10 cellular contexts compared by ENCODE assay signal in the genomic region with DNA sequence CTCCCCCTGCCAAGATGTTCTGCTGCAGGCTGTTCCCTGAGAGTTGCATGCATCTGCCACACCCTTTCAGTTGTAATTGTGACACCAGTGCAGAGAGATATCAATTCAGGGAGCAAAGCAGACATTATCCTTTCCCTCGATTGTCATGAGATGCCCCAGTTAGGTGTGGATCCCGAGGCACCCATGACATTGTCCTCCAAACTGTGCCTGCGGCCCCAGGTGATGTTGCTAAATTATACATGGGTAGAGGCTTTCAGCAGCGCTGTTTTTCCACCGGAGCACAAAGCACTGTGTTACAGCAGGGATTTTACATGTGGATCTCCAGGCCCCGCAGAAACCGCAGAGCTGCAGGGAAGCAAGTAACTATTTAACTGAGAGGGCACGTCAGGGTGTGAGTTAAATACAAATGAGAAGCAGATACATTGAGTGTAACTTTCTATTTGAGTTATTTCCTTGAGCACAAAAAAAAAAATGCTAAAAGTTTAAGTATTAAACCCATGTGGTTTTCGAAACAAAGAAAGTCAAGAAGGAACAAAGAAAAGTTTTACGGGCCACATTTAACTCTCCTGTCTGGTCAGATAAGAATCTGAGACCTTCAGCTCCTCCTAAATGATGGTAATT.
DNase-seq lines count a peak whose midpoint lies in the region; ATAC-seq and TF ChIP-seq lines count a peak whose summit lies in the region.
"Had no signal": no experiment of that assay in that cellular context is flagged by ENCODE, and none has a peak within 500 bp of the region (broad histone marks: within the 10 kb centered on the region; RNA-seq: fewer than 3 reads in every experiment).

No MANE protein-coding gene starts in this region.

- no peak for TF ChIP-seq POLR2A in suprapubic skin (IDR thresholded peaks at IDR 0.05)
- no peak for TF ChIP-seq POLR2A in adrenal gland (IDR thresholded peaks at IDR 0.05)
- TF ChIP-seq POLR2A in gastroesophageal sphincter (IDR thresholded peaks at IDR 0.05): no peak

- H3K79me2 ChIP-seq in smooth muscle cell (ENCODE audit: low read depth): no peaks in the 10 kb centered on the region

- H3K27ac ChIP-seq in suprapubic skin (no peak overlapping the region), adrenal gland (no peak overlapping the region), smooth muscle cell (ENCODE audit: low read depth) (no peak overlapping the region), gastroesophageal sphincter (no peak overlapping the region)

- TF ChIP-seq CTCF in GM13977 (IDR thresholded peaks at IDR 0.05; ENCODE audit: extremely low read depth, insufficient read depth, missing control alignments) (no peak), suprapubic skin (IDR thresholded peaks at IDR 0.05) (no peak), adrenal gland (IDR thresholded peaks at IDR 0.05) (no peak), smooth muscle cell (IDR thresholded peaks at IDR 0.05; ENCODE audit: borderline replicate concordance, insufficient read depth, poor library complexity, severe bottlenecking) (no peak), gastroesophageal sphincter (IDR thresholded peaks at IDR 0.05) (no peak)

- peaks cover 2% of the 10 kb centered on the region for H3K27me3 ChIP-seq in suprapubic skin
- peaks cover 8% of the 10 kb centered on the region for H3K27me3 ChIP-seq in adrenal gland
- H3K27me3 ChIP-seq in smooth muscle cell (ENCODE audit: low read depth): peaks cover 3% of the 10 kb centered on the region
- peaks cover 4% of the 10 kb centered on the region for H3K27me3 ChIP-seq in gastroesophageal sphincter

- intact Hi-C loops in adrenal gland (cut with DNase I): no loop called here

- no peak overlapping the region for H3K9ac ChIP-seq in smooth muscle cell (ENCODE audit: low read depth)

- H3K4me1 ChIP-seq in suprapubic skin (peaks cover 12% of the 10 kb centered on the region), adrenal gland (replicated peaks in 1 of 2) (no peaks in the 10 kb centered on the region), smooth muscle cell (ENCODE audit: low read depth) (no peaks in the 10 kb centered on the region), gastroesophageal sphincter (no peaks in the 10 kb centered on the region)

- no peaks in the 10 kb centered on the region for H3F3A ChIP-seq in smooth muscle cell (ENCODE audit: low read depth)

- WGBS in suprapubic skin: 40% methylated on average over 9 of the region's 10 CpGs
- WGBS in adrenal gland, 4 donors: 80 to 87% (median 83%) methylated on average over 8 to 10 of the region's 10 CpGs
- WGBS in smooth muscle cell (ENCODE audit: low lambda C conversion rate): 58% methylated on average over 10 of the region's 10 CpGs
- 81 to 83% methylated on average over 3 to 8 of the region's 10 CpGs for WGBS in gastroesophageal sphincter (ENCODE audit: low coverage in 1 of 2), 2 donors

- H3K4me3 ChIP-seq in suprapubic skin (no peak overlapping the region), adrenal gland (no peak overlapping the region), smooth muscle cell (no peak overlapping the region), gastroesophageal sphincter (no peak overlapping the region)

- H3K9me3 ChIP-seq in suprapubic skin: no peaks in the 10 kb centered on the region
- H3K9me3 ChIP-seq in adrenal gland (replicated peaks in 1 of 3): no peaks in the 10 kb centered on the region
- no peaks in the 10 kb centered on the region for H3K9me3 ChIP-seq in smooth muscle cell (replicated peaks; ENCODE audit: low read depth)
- peaks cover 0 to 7% (median 0%) of the 10 kb centered on the region in 3 donors for H3K9me3 ChIP-seq in gastroesophageal sphincter

- no peaks in the 10 kb centered on the region for H4K20me1 ChIP-seq in smooth muscle cell (ENCODE audit: low read depth)

- TF ChIP-seq EP300 in suprapubic skin (IDR thresholded peaks at IDR 0.05): no peak
- TF ChIP-seq EP300 in gastroesophageal sphincter (IDR thresholded peaks at IDR 0.05): no peak

- H3K4me2 ChIP-seq in smooth muscle cell: no peak overlapping the region

- H2AFZ ChIP-seq in smooth muscle cell (ENCODE audit: low read depth): no peak overlapping the region

- in situ Hi-C loops in GM13977 (cut with MboI; ENCODE audit: low pct_unique_long_range_greater_than_20kb, low sequenced_read_pairs, unreplicated experiment): no loop called here

- H3K36me3 ChIP-seq in suprapubic skin: no peaks in the 10 kb centered on the region
- H3K36me3 ChIP-seq in adrenal gland (replicated peaks in 1 of 2): no peaks in the 10 kb centered on the region
- no peaks in the 10 kb centered on the region for H3K36me3 ChIP-seq in smooth muscle cell (ENCODE audit: low read depth)
- no peaks in the 10 kb centered on the region for H3K36me3 ChIP-seq in gastroesophageal sphincter

- peak; percentile 76 for ATAC-seq in GM21447 (IDR thresholded peaks at IDR 0.05; ENCODE audit: unreplicated experiment)
- peak; percentile 64 for ATAC-seq in HG03159 (IDR thresholded peaks at IDR 0.05; ENCODE audit: unreplicated experiment)
- ATAC-seq in gastroesophageal sphincter: no peak

- peak; percentile 37 for DNase-seq in GM13977 (ENCODE audit: low spot score)
- DNase-seq in glomerular visceral epithelial cell (ENCODE audit: extremely low spot score): peak; percentile 73
- DNase-seq in suprapubic skin (ENCODE audit: low spot score in 2 of 2): no peak
- DNase-seq in adrenal gland: no peak
- no peak for DNase-seq in smooth muscle cell (lab: John Stamatoyannopoulos, UW; ENCODE audit: unreplicated experiment)
- DNase-seq: activated T-cell treated with anti-CD3 and anti-CD28 coated beads, Interleukin-2, amount 50 U/mL, for 48 hours; NCI-H2171 had no signal

Comparison
In these comparisons a context has a peak if more than half of its experiments do, and no peak if none do; other contexts are left out.
1. DNase-seq: peak in GM13977 (single experiment) and glomerular visceral epithelial cell (single experiment); none in suprapubic skin (0 of 2), adrenal gland (0 of 7) and smooth muscle cell (single experiment).